8 cellular contexts compared by ENCODE assay signal in genomic region chr1:176559474-176560390, GRCh38.
DNase-seq lines count a peak whose midpoint lies in the region; ATAC-seq and TF ChIP-seq lines count a peak whose summit lies in the region.

No MANE protein-coding gene starts in this region.

- H3K4me1 ChIP-seq in MM.1S (ENCODE audit: low read length) (no peaks in the 10 kb centered on the region), SK-N-SH (ENCODE audit: control insufficient read depth in 1 of 2, insufficient read depth in 2 of 2, low read depth in 1 of 2, low read length in 1 of 2) (no peaks in the 10 kb centered on the region)

- POLR2A ChIA-PET in SK-N-SH (lab: Yijun Ruan, JAX) = no interaction called here

- no peaks in the 10 kb centered on the region for H4K20me1 ChIP-seq in MM.1S (ENCODE audit: insufficient read depth, low read length)
- H4K20me1 ChIP-seq in SK-N-SH (ENCODE audit: insufficient read depth) = no peaks in the 10 kb centered on the region

- H3K9ac ChIP-seq in MM.1S (ENCODE audit: low read length) = no peak overlapping the region
- H3K9ac ChIP-seq in SK-N-SH = no peak overlapping the region

- TF ChIP-seq CTCF in MM.1S (IDR thresholded peaks at IDR 0.05; ENCODE audit: low read length) (peak; percentile 99), SK-N-SH (IDR thresholded peaks at IDR 0.05) (peak; percentile 80)

- no peak overlapping the region for H3K4me2 ChIP-seq in MM.1S (ENCODE audit: low read depth, low read length)
- H3K4me2 ChIP-seq in SK-N-SH = no peak overlapping the region

- peak; percentile 33 to 37 for DNase-seq in activated T-cell treated with anti-CD3 and anti-CD28 coated beads, Interleukin-2, amount 50 U/mL, for 48 hours
- DNase-seq in activated T-cell treated with anti-CD3 and anti-CD28 coated beads for 4 hours (no peak), GOT3 (lab: John Stamatoyannopoulos, UW) (peak; percentile 57), MM.1S (peak; percentile 51), SK-N-SH (peak; percentile 77), myocyte (ENCODE audit: low read depth) (peak; percentile 59)

- H3K27me3 ChIP-seq in MM.1S (replicated peaks; ENCODE audit: insufficient read depth, low read length) = no peaks in the 10 kb centered on the region
- H3K27me3 ChIP-seq in SK-N-SH (ENCODE audit: insufficient read depth) = no peaks in the 10 kb centered on the region

- H3K4me3 ChIP-seq in MM.1S (ENCODE audit: low read length) (no peak overlapping the region), SK-N-SH (ENCODE audit: low read depth in 2 of 2, low read length in 1 of 2) (no peak overlapping the region; a peak in 1 of 4 replicates)

- H3K36me3 ChIP-seq in MM.1S (replicated peaks; ENCODE audit: insufficient read depth, low read length) (no peaks in the 10 kb centered on the region), SK-N-SH (replicated peaks in 1 of 2; ENCODE audit: control insufficient read depth in 1 of 2, insufficient read depth in 2 of 2, low read length in 1 of 2) (no peaks in the 10 kb centered on the region)

- H3K9me2 ChIP-seq in MM.1S (replicated peaks; ENCODE audit: insufficient read depth, low read length) = no peaks in the 10 kb centered on the region
- H3K9me2 ChIP-seq in SK-N-SH = no peaks in the 10 kb centered on the region

- TF ChIP-seq EP300 in SK-N-SH (IDR thresholded peaks at IDR 0.05; ENCODE audit: borderline replicate concordance in 1 of 2, low read depth in 1 of 2, low read length in 1 of 2) = no peak

- H3F3A ChIP-seq in MM.1S (ENCODE audit: insufficient read depth, low read length) (no peaks in the 10 kb centered on the region), SK-N-SH (replicated peaks; ENCODE audit: insufficient read depth) (no peaks in the 10 kb centered on the region)

- H3K79me2 ChIP-seq in MM.1S (ENCODE audit: low read length) = no peaks in the 10 kb centered on the region
- H3K79me2 ChIP-seq in SK-N-SH (ENCODE audit: insufficient read depth) = no peaks in the 10 kb centered on the region

- no peak overlapping the region for H3K27ac ChIP-seq in MM.1S (ENCODE audit: low read length)
- H3K27ac ChIP-seq in SK-N-SH (ENCODE audit: low read depth in 2 of 2, low read length in 1 of 2) = no peak overlapping the region

- TF ChIP-seq RAD21 in SK-N-SH (IDR thresholded peaks at IDR 0.05; ENCODE audit: low read length) = peak; percentile 98

- 0 out of 2 replicates have a peak overlapping the region, but pooled peaks have one; percentile 0 for H2AFZ ChIP-seq in MM.1S (ENCODE audit: low read length)
- no peak overlapping the region for H2AFZ ChIP-seq in SK-N-SH (ENCODE audit: low read depth)

- CTCF ChIA-PET in SK-N-SH (lab: Yijun Ruan, JAX) = interaction anchor here (0.6 to 7.4 kb wide), 69 partner anchors 8 to 1405 kb away, joined by 3 to 147 read pairs (median 4); no protein-coding TSS in a partner anchor

- no peaks in the 10 kb centered on the region for H3K9me3 ChIP-seq in MM.1S (replicated peaks; ENCODE audit: insufficient read depth, low read length)
- H3K9me3 ChIP-seq in SK-N-SH = no peaks in the 10 kb centered on the region

- WGBS in SK-N-SH (ENCODE audit: low lambda C conversion rate) = 9% methylated on average over 10 of the region's 10 CpGs

- ATAC-seq in esophagus mucosa (peak; percentile 47), GM18873 (IDR thresholded peaks at IDR 0.05; ENCODE audit: low FRiP score, unreplicated experiment) (no peak)

TF ChIP-seq in SK-N-SH, 30 proteins besides CTCF, POLR2A, EP300 and RAD21:
- TF ChIP-seq RCOR1 (IDR thresholded peaks at IDR 0.05; ENCODE audit: low read length) (no peak), SMC3 (IDR thresholded peaks at IDR 0.05; ENCODE audit: low read depth, low read length) (peak; percentile 88)
